In the genomic region with DNA sequence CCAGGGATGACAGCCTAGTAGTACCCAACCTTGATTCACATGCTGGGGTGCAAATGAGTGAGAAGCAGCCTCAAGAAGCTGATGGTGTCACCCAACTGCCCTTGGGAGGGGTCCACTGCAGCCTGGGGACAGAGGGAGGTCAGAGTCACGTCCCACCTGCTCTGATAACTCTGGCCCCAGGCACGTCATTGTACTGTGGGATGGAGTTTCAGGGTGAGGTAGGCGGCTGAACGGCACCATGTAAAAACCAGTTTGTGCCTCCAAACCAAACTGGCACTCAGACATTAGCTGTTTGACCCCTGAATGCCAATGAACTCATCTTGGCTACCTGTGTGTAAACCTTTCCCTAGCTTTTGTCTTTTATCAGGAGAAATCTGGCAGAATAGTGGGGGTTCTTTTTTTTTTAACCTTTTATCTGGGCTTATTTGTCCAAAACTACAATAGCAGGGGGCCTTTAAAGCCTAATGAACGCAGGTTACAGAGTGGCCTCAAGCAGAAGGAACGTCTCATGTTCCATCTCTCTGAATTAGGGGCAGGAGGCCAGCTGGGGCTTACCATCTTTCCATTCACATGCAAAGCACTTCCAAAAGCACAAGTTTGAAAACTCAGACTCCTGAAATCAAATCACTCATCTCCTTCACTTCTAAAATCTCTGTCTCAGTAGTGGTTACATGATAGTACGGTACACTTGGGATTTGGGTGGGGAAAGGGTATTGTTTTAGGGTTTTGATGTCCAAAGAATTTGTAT, we compare ENCODE assay signal across 8 cellular contexts.
DNase-seq lines count a peak whose midpoint lies in the region; ATAC-seq, FAIRE-seq and TF ChIP-seq lines count a peak whose summit lies in the region.

No MANE protein-coding gene starts in this region.

- DNase-seq in activated CD4-positive, alpha-beta T cell treated with anti-CD3 and anti-CD28 coated beads, Interleukin-2, amount 10 ng/mL, durations not matched to agents 24 days and 14 days = no peak
- DNase-seq in activated CD4-positive, alpha-beta T cell treated with anti-CD3 and anti-CD28 coated beads, Interleukin-2, amount 50 U/mL, for 4 hours = no peak
- no peak for DNase-seq in GM12878 (ENCODE audit: low read depth, low spot score)
- no peak for DNase-seq in neuronal stem cell (ENCODE audit: low spot score)
- no peak for DNase-seq in HK-2 (ENCODE audit: unreplicated experiment)
- no peak for DNase-seq in cortex of kidney (lab: John Stamatoyannopoulos, UW)
- no peak for DNase-seq in activated effector memory CD4-positive, alpha-beta T cell treated with Interleukin-2 at 50 U/mL for 16 hours

- H3K27me3 Mint-ChIP-seq in activated CD4-positive, alpha-beta T cell treated with anti-CD3 and anti-CD28 coated beads, Interleukin-2, amount 10 ng/mL, durations not matched to agents 24 days and 14 days = no peaks in the 10 kb centered on the region

- H3K79me2 ChIP-seq in GM12878 (ENCODE audit: control insufficient read depth, insufficient read depth, low read length) = peaks cover 11% of the 10 kb centered on the region

- peak overlapping the region; percentile 59 for H3K27ac Mint-ChIP-seq in activated CD4-positive, alpha-beta T cell treated with anti-CD3 and anti-CD28 coated beads, Interleukin-2, amount 10 ng/mL, durations not matched to agents 24 days and 14 days

- CTCF ChIA-PET in GM12878 (lab: Yijun Ruan, JAX) = interaction anchor here (1.0 to 2.1 kb wide), 5 partner anchors 10 to 121 kb away, joined by 4 to 8 read pairs (median 6); no protein-coding TSS in a partner anchor

- H2BK15ac ChIP-seq in neuronal stem cell (ENCODE audit: low read length) = no peak overlapping the region

- H3K4me2 ChIP-seq in GM12878 (ENCODE audit: control insufficient read depth, insufficient read depth) (peak overlapping the region; percentile 96), neuronal stem cell (ENCODE audit: insufficient read depth, low read length, poor library complexity, severe bottlenecking) (no peak overlapping the region)

- H2BK12ac ChIP-seq in neuronal stem cell (ENCODE audit: low read length) = no peak overlapping the region

- H3K9ac ChIP-seq in GM12878 (ENCODE audit: control insufficient read depth, insufficient read depth, low read length) = peak overlapping the region; percentile 65
- H3K9ac ChIP-seq in neuronal stem cell (ENCODE audit: low read depth, low read length, poor library complexity) = no peak overlapping the region

- no TSS peak for BruUV-seq in GM12878 (replicated peaks; lab: Mats Ljungman, UMichigan)

- no peak; the same call in 1 of the 2 replicates for TF ChIP-seq POLR2A in GM12878 (IDR thresholded peaks at IDR 0.05; ENCODE audit: low read depth, low read length)

- SMC1A ChIA-PET in GM12878 (lab: Charles Lee; ENCODE audit: uncharacterized antibody, unreplicated experiment) = interaction anchor here (0.6 to 6.9 kb wide), 18 partner anchors 11 to 1144 kb away, joined by 3 to 184 read pairs (median 6); no protein-coding TSS in a partner anchor

- H3K36me3 ChIP-seq in GM12878 (ENCODE audit: control insufficient read depth in 2 of 2, insufficient read depth in 2 of 2, low read length in 1 of 2) = peaks cover 12 to 22% of the 10 kb centered on the region in 2 experiments
- peaks cover 0 to 41% of the 10 kb centered on the region in 2 donors for H3K36me3 ChIP-seq in neuronal stem cell (replicated peaks in 1 of 2; ENCODE audit: control insufficient read depth in 2 of 2, insufficient read depth in 2 of 2, low read length in 2 of 2)

- H2BK5ac ChIP-seq in neuronal stem cell (ENCODE audit: low read length) = no peak overlapping the region

- H2AFZ ChIP-seq in GM12878 (ENCODE audit: control insufficient read depth, low read depth, low read length) (no peak overlapping the region), neuronal stem cell (ENCODE audit: low read length) (no peak overlapping the region)

- H3K4ac ChIP-seq in neuronal stem cell (ENCODE audit: low read length) = no peak overlapping the region

- ATAC-seq in HG03135 (IDR thresholded peaks at IDR 0.05; ENCODE audit: unreplicated experiment) (peak; percentile 27), GM12878 (peak; percentile 54)

- H3K4me1 Mint-ChIP-seq in activated CD4-positive, alpha-beta T cell treated with anti-CD3 and anti-CD28 coated beads, Interleukin-2, amount 10 ng/mL, durations not matched to agents 24 days and 14 days = peaks cover 53% of the 10 kb centered on the region

- no peak for TF ChIP-seq EP300 in GM12878 (IDR thresholded peaks at IDR 0.05; ENCODE audit: borderline replicate concordance in 1 of 2, control insufficient read depth in 1 of 2, low read depth in 2 of 2, low read length in 2 of 2)

- WGBS in GM12878 (ENCODE audit: insufficient coverage, insufficient replicate concordance, low lambda C conversion rate, missing lambda C conversion rate) = 23% methylated on average over 7 of the region's 7 CpGs
- no CpG with 5 or more reads among the region's 7 CpGs for WGBS in neuronal stem cell (ENCODE audit: extremely low coverage in 2 of 2, insufficient read length in 2 of 2, insufficient replicate concordance in 1 of 2), 2 donors

- H4K8ac ChIP-seq in neuronal stem cell (ENCODE audit: low read depth, low read length) = no peak overlapping the region

- no peak overlapping the region for H3K4me3 Mint-ChIP-seq in activated CD4-positive, alpha-beta T cell treated with anti-CD3 and anti-CD28 coated beads, Interleukin-2, amount 10 ng/mL, durations not matched to agents 24 days and 14 days

- H4K91ac ChIP-seq in neuronal stem cell (ENCODE audit: low read depth, low read length, poor library complexity) = no peak overlapping the region

- H3K4me1 ChIP-seq in GM12878 (ENCODE audit: control insufficient read depth, insufficient read depth, low read length) (peaks cover 68% of the 10 kb centered on the region), neuronal stem cell (ENCODE audit: control insufficient read depth in 2 of 2, insufficient read depth in 1 of 2, low read depth in 1 of 2, low read length in 2 of 2) (peaks cover 24 to 37% of the 10 kb centered on the region in 2 donors)

- H3K27ac ChIP-seq in GM12878 (ENCODE audit: control insufficient read depth, insufficient read depth) (peak overlapping the region; percentile 88), neuronal stem cell (replicated peaks; ENCODE audit: low read length) (no peak overlapping the region)

- peak overlapping the region; percentile 85 for H3K18ac ChIP-seq in neuronal stem cell (ENCODE audit: low read length)

- RAD21 ChIA-PET in GM12878 (lab: Charles Lee; ENCODE audit: unreplicated experiment) = interaction anchor here (0.6 to 7.1 kb wide), 12 partner anchors 10 to 151 kb away, joined by 3 to 92 read pairs (median 21); no protein-coding TSS in a partner anchor

- H3K4me3 ChIP-seq in GM12878 (peak overlapping the region; percentile 59; the same call in 1 of the 2 replicates), neuronal stem cell (ENCODE audit: low read length in 2 of 2) (no peak overlapping the region)

- peaks cover 63% of the 10 kb centered on the region for H3K36me3 Mint-ChIP-seq in activated CD4-positive, alpha-beta T cell treated with anti-CD3 and anti-CD28 coated beads, Interleukin-2, amount 10 ng/mL, durations not matched to agents 24 days and 14 days (ENCODE audit: low read depth)

- no peak overlapping the region for H3K23ac ChIP-seq in neuronal stem cell (ENCODE audit: low read depth, low read length, poor library complexity)

- in situ Hi-C loops in GM12878 (cut with MboI) = no loop called here

- intact Hi-C loops in activated CD4-positive, alpha-beta T cell treated with anti-CD3 and anti-CD28 coated beads, Interleukin-2, amount 10 ng/mL, durations not matched to agents 24 days and 14 days (cut with micrococcal nuclease) = no loop called here
- intact Hi-C loops in GM12878 (cut with micrococcal nuclease; ENCODE audit: unreplicated experiment) = loop anchor here (1.0 to 2.0 kb wide), 3 partner anchors 32 to 90 kb away; partner anchors contain the start of gene IRF2

- peaks cover 10% of the 10 kb centered on the region for H3K9me3 ChIP-seq in GM12878 (replicated peaks; ENCODE audit: control insufficient read depth, insufficient read depth, low read length)
- no peaks in the 10 kb centered on the region for H3K9me3 ChIP-seq in neuronal stem cell (replicated peaks in 1 of 2; ENCODE audit: control insufficient read depth in 2 of 2, insufficient read depth in 1 of 2, low read depth in 1 of 2, low read length in 2 of 2)

- no peaks in the 10 kb centered on the region for H3K27me3 ChIP-seq in GM12878 (replicated peaks in 1 of 2; ENCODE audit: control insufficient read depth in 2 of 2, insufficient read depth in 2 of 2, low read length in 1 of 2)
- no peaks in the 10 kb centered on the region for H3K27me3 ChIP-seq in neuronal stem cell (ENCODE audit: control insufficient read depth in 3 of 3, insufficient read depth in 3 of 3, low read depth in 1 of 3, low read length in 3 of 3)

- TF ChIP-seq CTCF in GM12878 (IDR thresholded peaks at IDR 0.05 in 2 of 3, conservative IDR thresholded peaks at IDR 0.05 in 1 of 3; ENCODE audit: control insufficient read depth in 2 of 3, extremely low read depth in 1 of 3, insufficient read depth in 1 of 3, low read depth in 3 of 3, low read length in 3 of 3) = no peak

- POLR2A ChIA-PET in GM12878 (lab: Charles Lee) = interaction anchor here (1.5 to 7.5 kb wide), 4 partner anchors 10 to 116 kb away, joined by 4 to 114 read pairs (median 18); no protein-coding TSS in a partner anchor

- no peak overlapping the region for H2BK120ac ChIP-seq in neuronal stem cell (ENCODE audit: low read depth, low read length)

- H3K9me3 Mint-ChIP-seq in activated CD4-positive, alpha-beta T cell treated with anti-CD3 and anti-CD28 coated beads, Interleukin-2, amount 10 ng/mL, durations not matched to agents 24 days and 14 days = peaks cover 7% of the 10 kb centered on the region

- no peaks in the 10 kb centered on the region for H3K79me1 ChIP-seq in neuronal stem cell (ENCODE audit: low read depth, low read length)

- no peak for TF ChIP-seq RAD21 in GM12878 (IDR thresholded peaks at IDR 0.05; ENCODE audit: insufficient read depth, low read depth, low read length)

- no peaks in the 10 kb centered on the region for H4K20me1 ChIP-seq in GM12878 (ENCODE audit: control insufficient read depth, insufficient read depth)

- no peak for FAIRE-seq in GM12878 (lab: Jason Lieb, UNC)

- peak overlapping the region; percentile 9 for H3K14ac ChIP-seq in neuronal stem cell (ENCODE audit: low read length)

- H2AK5ac ChIP-seq in neuronal stem cell (ENCODE audit: low read depth, low read length) = no peak overlapping the region

TF ChIP-seq in GM12878, 131 proteins besides CTCF, POLR2A, EP300 and RAD21 (continues in another document):
- TF ChIP-seq IKZF2 (IDR thresholded peaks at IDR 0.05) (no peak), CREM (IDR thresholded peaks at IDR 0.05; ENCODE audit: low read depth) (peak; percentile 36; the same call in 1 of the 2 replicates)
